ENCODE assay signal across 1 cellular context in genomic region chr1:199242601-199243000, GRCh38.
TF ChIP-seq lines count a peak whose summit lies in the region.

No MANE protein-coding gene starts in this region.

TF ChIP-seq in H1, 55 proteins besides CTCF, POLR2A, EP300 and RAD21:
- TF ChIP-seq EZH2 (IDR thresholded peaks at IDR 0.05; ENCODE audit: low read depth, low read length, severe bottlenecking) = no peak
- TF ChIP-seq CHD2 (IDR thresholded peaks at IDR 0.05; ENCODE audit: low read length) = no peak
- no peak for TF ChIP-seq SP1 (IDR thresholded peaks at IDR 0.05; ENCODE audit: low read depth, low read length)
- no peak for TF ChIP-seq POU5F1 (IDR thresholded peaks at IDR 0.05; ENCODE audit: low read depth, low read length)
- TF ChIP-seq ATF2 (IDR thresholded peaks at IDR 0.05; ENCODE audit: low read length) = no peak
- no peak for TF ChIP-seq CREB1 (IDR thresholded peaks at IDR 0.05)
- no peak for TF ChIP-seq GTF2F1 (IDR thresholded peaks at IDR 0.05; ENCODE audit: borderline replicate concordance, low read depth, low read length)
- TF ChIP-seq CHD1 (IDR thresholded peaks at IDR 0.05; ENCODE audit: low read depth, low read length) = no peak
- no peak for TF ChIP-seq RFX5 (IDR thresholded peaks at IDR 0.05; ENCODE audit: borderline replicate concordance, low read depth, low read length)
- TF ChIP-seq NANOG (IDR thresholded peaks at IDR 0.05; ENCODE audit: insufficient read depth, low read depth, low read length, poor library complexity, severe bottlenecking) = no peak
- TF ChIP-seq BCL11A (IDR thresholded peaks at IDR 0.05; ENCODE audit: low read depth in 2 of 2, low read length in 2 of 2) = no peak
- no peak for TF ChIP-seq RXRA (IDR thresholded peaks at IDR 0.05; ENCODE audit: insufficient read depth, low read depth, low read length)
- no peak for TF ChIP-seq SAP30 (IDR thresholded peaks at IDR 0.05; ENCODE audit: insufficient read depth, insufficient replicate concordance, low read length)
- TF ChIP-seq MAX (IDR thresholded peaks at IDR 0.05) = no peak
- TF ChIP-seq FOSL1 (IDR thresholded peaks at IDR 0.05; ENCODE audit: insufficient read depth, low read depth, low read length) = no peak
